Comparison of ENCODE assay signal across 7 cellular contexts in the genomic region with DNA sequence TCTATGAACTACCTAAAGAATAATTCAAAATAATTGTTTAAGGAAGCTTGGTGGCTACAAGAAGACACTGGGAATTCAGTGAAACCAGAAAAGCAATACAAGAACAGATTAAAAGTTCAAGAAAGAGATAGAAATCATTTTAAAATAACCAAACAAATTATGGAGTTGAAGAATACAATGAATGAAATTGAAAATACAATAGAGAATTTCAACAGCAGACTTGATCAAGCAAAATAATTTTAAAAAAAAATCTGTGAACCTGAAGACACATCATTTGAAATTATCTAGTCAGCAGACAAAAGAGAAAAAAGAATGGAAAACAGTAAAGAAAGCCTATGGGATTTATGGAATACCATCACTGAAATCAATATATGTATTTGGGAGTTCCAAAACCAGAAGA.
"Had no signal": no experiment of that assay in that cellular context is flagged by ENCODE, and none has a peak within 500 bp of the region (broad histone marks: within the 10 kb centered on the region; RNA-seq: fewer than 3 reads in every experiment).

No MANE protein-coding gene starts in this region.

- ATAC-seq: HepG2 had no signal

- DNase-seq: IMR-90, KBM-7, KG1 had no signal

- H3K9ac ChIP-seq: KMS-11 had no signal

- FAIRE-seq: HepG2, HTR-8/SVneo had no signal

- H3K27ac ChIP-seq: HL-60, KMS-11 had no signal

- H3K4me2 ChIP-seq: KMS-11 had no signal
